Comparison of ENCODE assay signal across 10 cellular contexts in the genomic region with DNA sequence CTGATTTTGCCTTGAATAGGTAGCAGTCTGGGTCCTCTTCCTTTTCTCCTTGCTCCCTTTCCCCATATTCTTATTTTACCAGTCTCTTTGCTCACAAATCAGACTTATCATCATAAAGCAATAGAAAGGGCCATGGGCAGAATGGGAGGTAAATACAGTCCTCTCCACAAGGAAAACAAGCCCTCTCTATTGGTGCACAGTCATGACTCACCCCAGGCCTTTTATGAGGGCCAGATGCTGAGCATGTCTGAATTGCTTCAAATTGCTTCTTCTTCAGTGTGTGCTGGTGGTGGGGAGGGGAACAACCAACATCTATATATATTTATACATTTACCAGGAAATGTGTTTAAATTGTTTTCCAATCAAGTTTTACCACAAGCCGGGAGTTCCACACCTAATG.
DNase-seq lines count a peak whose midpoint lies in the region; ATAC-seq lines count a peak whose summit lies in the region.
"Had no signal": no experiment of that assay in that cellular context is flagged by ENCODE, and none has a peak within 500 bp of the region (broad histone marks: within the 10 kb centered on the region; RNA-seq: fewer than 3 reads in every experiment).

No MANE protein-coding gene starts in this region.

- H2AFZ ChIP-seq in neuronal stem cell (ENCODE audit: low read length), result no peak overlapping the region

- H3K4me3 ChIP-seq in neuronal stem cell (ENCODE audit: low read length in 2 of 2), result no peak overlapping the region

- H2AK5ac ChIP-seq in neuronal stem cell (ENCODE audit: low read depth, low read length), result no peak overlapping the region

- no peak overlapping the region for H3K18ac ChIP-seq in neuronal stem cell (ENCODE audit: low read length)

- H3K36me3 ChIP-seq in neuronal stem cell (replicated peaks in 1 of 2; ENCODE audit: control insufficient read depth in 2 of 2, insufficient read depth in 2 of 2, low read length in 2 of 2), result no peaks in the 10 kb centered on the region

- no peak overlapping the region for H3K27ac ChIP-seq in neuronal stem cell (replicated peaks; ENCODE audit: low read length)

- H3K23ac ChIP-seq in neuronal stem cell (ENCODE audit: low read depth, low read length, poor library complexity), result no peak overlapping the region

- no peaks in the 10 kb centered on the region for H3K27me3 Mint-ChIP-seq in activated T-helper 1 cell treated with anti-CD3 and anti-CD28 coated beads, Interleukin-12 subunit alpha, Interleukin-12 subunit beta, Interleukin-2, Interleukin-4 antibody, amounts not matched to agents 30 ng/mL and 10 ng/mL and 1 ng/mL, durations not matched to agents 14 hours and 24 hours and 36 hours (ENCODE audit: insufficient read depth)

- H2BK120ac ChIP-seq in neuronal stem cell (ENCODE audit: low read depth, low read length), result no peak overlapping the region

- H3K14ac ChIP-seq in neuronal stem cell (ENCODE audit: low read length), result no peak overlapping the region

- H3K9ac ChIP-seq in neuronal stem cell (ENCODE audit: low read depth, low read length, poor library complexity), result no peak overlapping the region

- no peak overlapping the region for H2BK12ac ChIP-seq in neuronal stem cell (ENCODE audit: low read length)

- no peak overlapping the region for H4K8ac ChIP-seq in neuronal stem cell (ENCODE audit: low read depth, low read length)

- peak; percentile 4 to 25 for DNase-seq in activated CD4-positive, alpha-beta T cell treated with anti-CD3 and anti-CD28 coated beads for 4 hours
- no peak for DNase-seq in activated CD4-positive, alpha-beta T cell treated with anti-CD3 and anti-CD28 coated beads, Interleukin-2, amount 50 U/mL, for 48 hours
- DNase-seq in HS-5 (ENCODE audit: low read depth) (peak; percentile 33), left colon (peak; percentile 35 to 55), DMS79 treated with DMSO at 0.1 percent for 48 hours (lab: John Stamatoyannopoulos, UW) (no peak), germinal center (ENCODE audit: low spot score) (no peak), neuronal stem cell (ENCODE audit: low spot score) (no peak)
- DNase-seq in activated T-helper 1 cell treated with anti-CD3 and anti-CD28 coated beads, Interleukin-12 subunit alpha, Interleukin-12 subunit beta, Interleukin-2, Interleukin-4 antibody, amounts not matched to agents 30 ng/mL and 10 ng/mL and 1 ng/mL, durations not matched to agents 14 hours and 24 hours and 36 hours (ENCODE audit: low spot score), result no peak
- DNase-seq: nephron progenitor cell had no signal

- no peaks in the 10 kb centered on the region for H3K4me1 ChIP-seq in neuronal stem cell (ENCODE audit: control insufficient read depth in 2 of 2, insufficient read depth in 1 of 2, low read depth in 1 of 2, low read length in 2 of 2)
- H3K4me1 ChIP-seq: Caco-2 had no signal

- H3K79me1 ChIP-seq in neuronal stem cell (ENCODE audit: low read depth, low read length), result no peaks in the 10 kb centered on the region

- no peaks in the 10 kb centered on the region for H3K27me3 ChIP-seq in neuronal stem cell (ENCODE audit: control insufficient read depth in 3 of 3, insufficient read depth in 3 of 3, low read depth in 1 of 3, low read length in 3 of 3)

- no peaks in the 10 kb centered on the region for H3K9me3 ChIP-seq in neuronal stem cell (replicated peaks in 1 of 2; ENCODE audit: control insufficient read depth in 2 of 2, insufficient read depth in 1 of 2, low read depth in 1 of 2, low read length in 2 of 2)
- H3K9me3 ChIP-seq: Caco-2 had no signal

- H3K4me3 Mint-ChIP-seq in activated T-helper 1 cell treated with anti-CD3 and anti-CD28 coated beads, Interleukin-12 subunit alpha, Interleukin-12 subunit beta, Interleukin-2, Interleukin-4 antibody, amounts not matched to agents 30 ng/mL and 10 ng/mL and 1 ng/mL, durations not matched to agents 14 hours and 24 hours and 36 hours, result no peak overlapping the region
- H3K4me3 Mint-ChIP-seq: nephron progenitor cell had no signal

- H3K9me3 Mint-ChIP-seq in activated T-helper 1 cell treated with anti-CD3 and anti-CD28 coated beads, Interleukin-12 subunit alpha, Interleukin-12 subunit beta, Interleukin-2, Interleukin-4 antibody, amounts not matched to agents 30 ng/mL and 10 ng/mL and 1 ng/mL, durations not matched to agents 14 hours and 24 hours and 36 hours, result no peaks in the 10 kb centered on the region

- H4K91ac ChIP-seq in neuronal stem cell (ENCODE audit: low read depth, low read length, poor library complexity), result no peak overlapping the region

- no peak overlapping the region for H3K4ac ChIP-seq in neuronal stem cell (ENCODE audit: low read length)

- ATAC-seq in left colon, result peak; percentile 93

- H2BK5ac ChIP-seq in neuronal stem cell (ENCODE audit: low read length), result no peak overlapping the region

- WGBS in neuronal stem cell (ENCODE audit: extremely low coverage in 2 of 2, insufficient read length in 2 of 2, insufficient replicate concordance in 1 of 2), 2 donors, result no CpG with 5 or more reads among the region's 1 CpG

- no peaks in the 10 kb centered on the region for H3K36me3 Mint-ChIP-seq in activated T-helper 1 cell treated with anti-CD3 and anti-CD28 coated beads, Interleukin-12 subunit alpha, Interleukin-12 subunit beta, Interleukin-2, Interleukin-4 antibody, amounts not matched to agents 30 ng/mL and 10 ng/mL and 1 ng/mL, durations not matched to agents 14 hours and 24 hours and 36 hours (ENCODE audit: low read depth)

- H3K27ac Mint-ChIP-seq in activated T-helper 1 cell treated with anti-CD3 and anti-CD28 coated beads, Interleukin-12 subunit alpha, Interleukin-12 subunit beta, Interleukin-2, Interleukin-4 antibody, amounts not matched to agents 30 ng/mL and 10 ng/mL and 1 ng/mL, durations not matched to agents 14 hours and 24 hours and 36 hours, result peak overlapping the region; percentile 53
- H3K27ac Mint-ChIP-seq: nephron progenitor cell had no signal

- intact Hi-C loops in activated T-helper 1 cell treated with anti-CD3 and anti-CD28 coated beads, Interleukin-12 subunit alpha, Interleukin-12 subunit beta, Interleukin-2, Interleukin-4 antibody, amounts not matched to agents 30 ng/mL and 10 ng/mL and 1 ng/mL, durations not matched to agents 14 hours and 24 hours and 36 hours (cut with micrococcal nuclease), result no loop called here
- intact Hi-C loops in left colon (cut with DNase I, micrococcal nuclease), result no loop called here

- no peak overlapping the region for H3K4me2 ChIP-seq in neuronal stem cell (ENCODE audit: insufficient read depth, low read length, poor library complexity, severe bottlenecking)

- no peak overlapping the region for H2BK15ac ChIP-seq in neuronal stem cell (ENCODE audit: low read length)

- H3K4me1 Mint-ChIP-seq in activated T-helper 1 cell treated with anti-CD3 and anti-CD28 coated beads, Interleukin-12 subunit alpha, Interleukin-12 subunit beta, Interleukin-2, Interleukin-4 antibody, amounts not matched to agents 30 ng/mL and 10 ng/mL and 1 ng/mL, durations not matched to agents 14 hours and 24 hours and 36 hours (ENCODE audit: low read depth), result peaks cover 35% of the 10 kb centered on the region

Comparison
In these comparisons a context has a peak if more than half of its experiments do, and no peak if none do; other contexts are left out.
1. DNase-seq: peak in activated CD4-positive, alpha-beta T cell treated with anti-CD3 and anti-CD28 coated beads for 4 hours (2 of 2), HS-5 (single experiment) and left colon (2 of 2); none in activated CD4-positive, alpha-beta T cell treated with anti-CD3 and anti-CD28 coated beads, Interleukin-2, amount 50 U/mL, for 48 hours (0 of 2), activated T-helper 1 cell treated with anti-CD3 and anti-CD28 coated beads, Interleukin-12 subunit alpha, Interleukin-12 subunit beta, Interleukin-2, Interleukin-4 antibody, amounts not matched to agents 30 ng/mL and 10 ng/mL and 1 ng/mL, durations not matched to agents 14 hours and 24 hours and 36 hours (single experiment), DMS79 treated with DMSO at 0.1 percent for 48 hours (single experiment), germinal center (single experiment) and neuronal stem cell (single experiment).